ENCODE assay signal across 20 cellular contexts in the genomic region with DNA sequence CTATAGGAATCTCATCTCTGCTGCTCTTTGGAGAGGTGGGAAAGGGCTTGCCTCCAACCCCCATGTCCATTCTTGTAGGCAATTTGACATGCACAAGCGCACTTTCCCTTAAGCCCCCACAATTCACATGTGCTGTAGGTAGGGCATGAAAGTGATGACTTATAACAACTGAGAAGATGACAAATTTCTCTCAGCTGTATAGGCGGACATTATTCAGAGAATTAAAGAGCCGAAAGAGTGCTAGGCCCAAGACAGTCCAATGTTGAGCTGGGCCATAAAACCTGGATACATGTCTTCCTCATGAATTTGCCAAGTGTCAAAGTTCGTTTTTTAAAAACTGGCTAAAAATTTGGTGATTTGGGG.
DNase-seq lines count a peak whose midpoint lies in the region; ATAC-seq and TF ChIP-seq lines count a peak whose summit lies in the region.
"Had no signal": no experiment of that assay in that cellular context is flagged by ENCODE, and none has a peak within 500 bp of the region (broad histone marks: within the 10 kb centered on the region; RNA-seq: fewer than 3 reads in every experiment).

No MANE protein-coding gene starts in this region.

- H3K27ac ChIP-seq in VCaP (no peak overlapping the region), trophoblast cell (ENCODE audit: low read depth, low read length) (peak overlapping the region; percentile 49), coronary artery (peak overlapping the region in 1 of 2 donors; percentile 52)
- H3K27ac ChIP-seq: epithelial cell of prostate, left ventricle myocardium inferior had no signal

- peak overlapping the region; percentile 98 for H3K27ac Mint-ChIP-seq in Calu3 (ENCODE audit: unreplicated experiment)
- H3K27ac Mint-ChIP-seq: activated naive CD4-positive, alpha-beta T cell treated with anti-CD3 and anti-CD28 coated beads, Interleukin-2, amount 10 ng/mL, durations not matched to agents 7 days and 5 days; CD4-positive, alpha-beta memory T cell; IgD-negative memory B cell had no signal

- H3K4me1 Mint-ChIP-seq in Calu3 (ENCODE audit: low read depth, unreplicated experiment) = peaks cover 16% of the 10 kb centered on the region
- H3K4me1 Mint-ChIP-seq: activated naive CD4-positive, alpha-beta T cell treated with anti-CD3 and anti-CD28 coated beads, Interleukin-2, amount 10 ng/mL, durations not matched to agents 7 days and 5 days; CD4-positive, alpha-beta memory T cell; central memory CD8-positive, alpha-beta T cell had no signal

- H3K36me3 ChIP-seq in trophoblast cell (ENCODE audit: control insufficient read depth in 1 of 2, insufficient read depth in 2 of 2, low read length in 2 of 2) = no peaks in the 10 kb centered on the region
- H3K36me3 ChIP-seq: left ventricle myocardium inferior had no signal

- no peaks in the 10 kb centered on the region for H3K27me3 Mint-ChIP-seq in Calu3 (ENCODE audit: unreplicated experiment)
- H3K27me3 Mint-ChIP-seq: activated naive CD4-positive, alpha-beta T cell treated with anti-CD3 and anti-CD28 coated beads, Interleukin-2, amount 10 ng/mL, durations not matched to agents 7 days and 5 days; CD4-positive, alpha-beta memory T cell; central memory CD8-positive, alpha-beta T cell; IgD-negative memory B cell had no signal

- H2BK5ac ChIP-seq in trophoblast cell (ENCODE audit: low read depth, low read length, poor library complexity) = no peak overlapping the region

- no peak overlapping the region for H3K18ac ChIP-seq in trophoblast cell (ENCODE audit: low read length)

- no peaks in the 10 kb centered on the region for H3K36me3 Mint-ChIP-seq in Calu3 (ENCODE audit: insufficient read depth, unreplicated experiment)
- H3K36me3 Mint-ChIP-seq: activated naive CD4-positive, alpha-beta T cell treated with anti-CD3 and anti-CD28 coated beads, Interleukin-2, amount 10 ng/mL, durations not matched to agents 7 days and 5 days; CD4-positive, alpha-beta memory T cell; IgD-negative memory B cell had no signal

- no TSS peak for BruUV-seq in Calu3 (replicated peaks; lab: Mats Ljungman, UMichigan)

- H3K4me3 ChIP-seq in trophoblast cell (ENCODE audit: low read depth, low read length) (no peak overlapping the region), coronary artery (no peak overlapping the region)
- H3K4me3 ChIP-seq: left ventricle myocardium inferior had no signal

- no peak overlapping the region for H2BK120ac ChIP-seq in trophoblast cell (ENCODE audit: insufficient read depth, low read length, poor library complexity)

- no CpG with 5 or more reads among the region's 4 CpGs for WGBS in trophoblast cell (ENCODE audit: extremely low coverage, insufficient coverage, insufficient read length)

- peaks cover 5% of the 10 kb centered on the region for H3K9me3 ChIP-seq in trophoblast cell (ENCODE audit: insufficient read depth, low read depth, low read length)
- H3K9me3 ChIP-seq: left ventricle myocardium inferior had no signal

- no peak overlapping the region for H3K23ac ChIP-seq in trophoblast cell (ENCODE audit: low read length)

- H3K79me2 ChIP-seq in trophoblast cell (ENCODE audit: control insufficient read depth, insufficient read depth, low read length, poor library complexity) = no peaks in the 10 kb centered on the region

- no peak overlapping the region for H4K8ac ChIP-seq in trophoblast cell (ENCODE audit: low read depth, low read length)

- H3K4me2 ChIP-seq in trophoblast cell (ENCODE audit: low read length) = no peak overlapping the region

- no peak overlapping the region for H3K14ac ChIP-seq in trophoblast cell (ENCODE audit: low read length)

- no peak overlapping the region for H4K91ac ChIP-seq in trophoblast cell (ENCODE audit: low read depth, low read length)

- CTCF ChIA-PET in Calu3 (lab: Charles Lee) = interaction anchor here (0.5 to 2.9 kb wide), 27 partner anchors 22 to 808 kb away, joined by 3 to 21 read pairs (median 5); a partner anchor contains a TSS

- H2AK5ac ChIP-seq in trophoblast cell (ENCODE audit: low read length) = no peak overlapping the region

- intact Hi-C loops in Calu3 (cut with micrococcal nuclease; ENCODE audit: unreplicated experiment) = loop anchor here (1.0 to 10.0 kb wide), 11 partner anchors 119 to 737 kb away; no protein-coding TSS in a partner anchor

- no peak overlapping the region for H2AFZ ChIP-seq in trophoblast cell (ENCODE audit: insufficient read depth, low read length, poor library complexity)

- no peaks in the 10 kb centered on the region for H3K27me3 ChIP-seq in trophoblast cell (ENCODE audit: insufficient read depth, low read length)

- H3K9me3 Mint-ChIP-seq in Calu3 (ENCODE audit: low read depth, unreplicated experiment) = peaks cover 8% of the 10 kb centered on the region

- H3K9ac ChIP-seq in trophoblast cell (ENCODE audit: low read length) = no peak overlapping the region

- no peak overlapping the region for H3K4ac ChIP-seq in trophoblast cell (ENCODE audit: low read depth, low read length)

- TF ChIP-seq CTCF in Calu3 (IDR thresholded peaks at IDR 0.05; ENCODE audit: unreplicated experiment) = peak; percentile 0
- 0 out of 2 replicates have a peak, but pooled peaks have one; percentile 12 for TF ChIP-seq CTCF in VCaP (conservative IDR thresholded peaks at IDR 0.05)
- no peak for TF ChIP-seq CTCF in coronary artery (IDR thresholded peaks at IDR 0.05)

- peaks cover 3 to 6% of the 10 kb centered on the region in 2 experiments for H3K4me1 ChIP-seq in trophoblast cell (ENCODE audit: control insufficient read depth in 1 of 2, insufficient read depth in 2 of 2, low read length in 2 of 2)

- no peak for DNase-seq in Calu3
- DNase-seq in trophoblast cell = no peak
- no peak for DNase-seq in coronary artery (ENCODE audit: low spot score)
- DNase-seq in GDM1 (lab: John Stamatoyannopoulos, UW) = no peak
- DNase-seq in NCI-H748 treated with DMSO at 0.1 percent for 48 hours (lab: John Stamatoyannopoulos, UW) = no peak
- DNase-seq: activated naive CD4-positive, alpha-beta T cell treated with anti-CD3 and anti-CD28 coated beads, Interleukin-2, amount 10 ng/mL, durations not matched to agents 7 days and 5 days; activated T-cell treated with anti-CD3 and anti-CD28 coated beads, Interleukin-2, amount 50 U/mL, for 48 hours; CD4-positive, alpha-beta memory T cell; left ventricle myocardium inferior; NCI-H1436 treated with DMSO at 0.1 percent for 48 hours; NCI-H526 treated with DMSO at 0.1 percent for 48 hours; posterior cingulate gyrus; SIG-M5; T-helper 1 cell had no signal

- no peak overlapping the region for H2BK12ac ChIP-seq in trophoblast cell (ENCODE audit: low read length)

- no peak overlapping the region for H3K4me3 Mint-ChIP-seq in Calu3 (ENCODE audit: low read depth, unreplicated experiment)
- H3K4me3 Mint-ChIP-seq: activated naive CD4-positive, alpha-beta T cell treated with anti-CD3 and anti-CD28 coated beads, Interleukin-2, amount 10 ng/mL, durations not matched to agents 7 days and 5 days; CD4-positive, alpha-beta memory T cell; central memory CD8-positive, alpha-beta T cell had no signal

- no peak overlapping the region for H4K12ac ChIP-seq in trophoblast cell (ENCODE audit: low read depth, low read length)

- no peaks in the 10 kb centered on the region for H3K79me1 ChIP-seq in trophoblast cell (ENCODE audit: low read length)

- ATAC-seq in HG02798 (IDR thresholded peaks at IDR 0.05; ENCODE audit: poor library complexity, unreplicated experiment) (peak; percentile 12), GM21390 (IDR thresholded peaks at IDR 0.05; ENCODE audit: unreplicated experiment) (no peak)
